ENCODE assay signal across 8 cellular contexts in genomic region chr14:21525995-21526671, GRCh38. TPM values are rescaled to one million over a fixed set of nuclear protein-coding genes. Genes with fewer than 3 reads are reported as not detected.
DNase-seq lines count a peak whose midpoint lies in the region; ATAC-seq and TF ChIP-seq lines count a peak whose summit lies in the region.

Gene SALL2, minus strand, starts transcription at chr14:21526346. Its CDS starts 219 bp downstream, at chr14:21526127.

- H3K9ac ChIP-seq in HUES64 (ENCODE audit: low read depth, low read length) = peak within 1 kb of the TSS; percentile 88

- H3K27me3 ChIP-seq in HUES64 (ENCODE audit: insufficient read depth, low read length) (no peaks in the 10 kb centered on the region), thoracic aorta (replicated peaks; ENCODE audit: insufficient read depth) (no peaks in the 10 kb centered on the region)

- H3K36me3 ChIP-seq in HUES64 (ENCODE audit: insufficient read depth, low read length) (peaks cover 61% of the 10 kb centered on the region), thoracic aorta (peaks cover 4% of the 10 kb centered on the region)

- H3K36me3 Mint-ChIP-seq in activated naive CD4-positive, alpha-beta T cell treated with anti-CD3 and anti-CD28 coated beads, Interleukin-2, amount 50 U/mL, for 72 hours = no peaks in the 10 kb centered on the region
- peaks cover 16% of the 10 kb centered on the region for H3K36me3 Mint-ChIP-seq in osteocyte (ENCODE audit: unreplicated experiment)

- intact Hi-C loops in Right ventricle myocardium superior (cut with DNase I) = no loop called here

- peak; percentile 90 to 93 for ATAC-seq in activated naive CD4-positive, alpha-beta T cell treated with anti-CD3 and anti-CD28 coated beads, Interleukin-2, amount 50 U/mL, for 72 hours
- ATAC-seq in Right ventricle myocardium superior (ENCODE audit: poor library complexity) = peak; percentile 92
- ATAC-seq in thoracic aorta (ENCODE audit: insufficient number of reproducible peaks, low FRiP score, low read depth) = no peak
- ATAC-seq in HG02610 (IDR thresholded peaks at IDR 0.05; ENCODE audit: unreplicated experiment) = no peak

- peak within 1 kb of the TSS; percentile 86 for H3K4me3 Mint-ChIP-seq in osteocyte (ENCODE audit: unreplicated experiment)

- peaks cover 18% of the 10 kb centered on the region for H3K27me3 Mint-ChIP-seq in osteocyte (ENCODE audit: unreplicated experiment)

- H3K4me3 ChIP-seq in HUES64 (ENCODE audit: low read length) = peak within 1 kb of the TSS; percentile 73
- peak within 1 kb of the TSS; percentile 98 for H3K4me3 ChIP-seq in thoracic aorta

- H3K27ac ChIP-seq in HUES64 (ENCODE audit: low read depth, low read length) (peak within 1 kb of the TSS; percentile 98), thoracic aorta (peak within 1 kb of the TSS; percentile 27 to 32)

- TF ChIP-seq CTCF in osteocyte (IDR thresholded peaks at IDR 0.05) (no peak), thoracic aorta (IDR thresholded peaks at IDR 0.05) (no peak)

- no peaks in the 10 kb centered on the region for H3K9me3 Mint-ChIP-seq in activated naive CD4-positive, alpha-beta T cell treated with anti-CD3 and anti-CD28 coated beads, Interleukin-2, amount 50 U/mL, for 72 hours
- no peaks in the 10 kb centered on the region for H3K9me3 Mint-ChIP-seq in osteocyte (ENCODE audit: unreplicated experiment)

- H3K4me1 ChIP-seq in HUES64 (ENCODE audit: insufficient read depth, low read length) (peaks cover 62% of the 10 kb centered on the region), thoracic aorta (ENCODE audit: control insufficient read depth in 1 of 2, low read depth in 2 of 2) (peaks cover 8% of the 10 kb centered on the region in 2 donors)

- H3K27ac Mint-ChIP-seq in activated naive CD4-positive, alpha-beta T cell treated with anti-CD3 and anti-CD28 coated beads, Interleukin-2, amount 50 U/mL, for 72 hours = peak within 1 kb of the TSS; percentile 43 to 68
- H3K27ac Mint-ChIP-seq in osteocyte (ENCODE audit: unreplicated experiment) = peak within 1 kb of the TSS; percentile 50

- WGBS in HUES64 = under 1% methylated on average over 42 of the region's 42 CpGs

- DNase-seq in DMS114 treated with DMSO at 0.1 percent for 48 hours (lab: John Stamatoyannopoulos, UW; ENCODE audit: unreplicated experiment) = peak; percentile 57
- DNase-seq in SHP77 treated with DMSO at 0.1 percent for 48 hours (lab: John Stamatoyannopoulos, UW) = peak; percentile 80
- peak in 1 of 2 donors; percentile 64 for DNase-seq in activated naive CD4-positive, alpha-beta T cell treated with anti-CD3 and anti-CD28 coated beads, Interleukin-2, amount 50 U/mL, for 72 hours (ENCODE audit: low spot score in 2 of 2)
- peak; percentile 79 for DNase-seq in Right ventricle myocardium superior
- no peak for DNase-seq in osteocyte (ENCODE audit: extremely low spot score, unreplicated experiment)
- peak; percentile 36 for DNase-seq in thoracic aorta (ENCODE audit: low spot score)

- peaks cover 12% of the 10 kb centered on the region for H3K4me1 Mint-ChIP-seq in osteocyte (ENCODE audit: unreplicated experiment)

- H3K9me3 ChIP-seq in HUES64 (ENCODE audit: insufficient read depth, low read depth, low read length) (no peaks in the 10 kb centered on the region), thoracic aorta (no peaks in the 10 kb centered on the region)

RNA-seq across cellular contexts. Expression of gene SALL2, which starts in this region (rescaled TPM):
- 211 TPM for polyA plus RNA-seq in HUES64 (2013, experiment 1 of 2)
- polyA plus RNA-seq in HUES64 (2013, experiment 2 of 2) = 202 TPM
- total RNA-seq in activated naive CD4-positive, alpha-beta T cell treated with anti-CD3 and anti-CD28 coated beads, Interleukin-2, amount 50 U/mL, for 72 hours = 1 to 10 TPM; 5.4 to 9.3 TPM
- total RNA-seq in Right ventricle myocardium superior (3.1 TPM), osteocyte (22.7 and 28.1 TPM in 2 replicates), thoracic aorta (10 to 100 TPM in 1 of 2 donors, 1 to 10 TPM in 1; 4.9 to 11.3 TPM)

Comparison
In these comparisons a context has a peak if more than half of its experiments do, and no peak if none do; other contexts are left out.
1. ATAC-seq: peak in activated naive CD4-positive, alpha-beta T cell treated with anti-CD3 and anti-CD28 coated beads, Interleukin-2, amount 50 U/mL, for 72 hours (2 of 2) and Right ventricle myocardium superior (single experiment); none in thoracic aorta (single experiment) and HG02610 (single experiment).